ENCODE assay signal across 20 cellular contexts in genomic region chr5:111384220-111384619, GRCh38.
DNase-seq lines count a peak whose midpoint lies in the region; ATAC-seq and TF ChIP-seq lines count a peak whose summit lies in the region.
"Had no signal": no experiment of that assay in that cellular context is flagged by ENCODE, and none has a peak within 500 bp of the region (broad histone marks: within the 10 kb centered on the region; RNA-seq: fewer than 3 reads in every experiment).

No MANE protein-coding gene starts in this region.

- POLR2A ChIA-PET in MCF 10A (lab: Yijun Ruan, JAX), result no interaction called here

- H3K4me2 ChIP-seq in mammary epithelial cell (ENCODE audit: insufficient read depth, low read depth, low read length), result no peak overlapping the region

- no peak for TF ChIP-seq CTCF in MCF 10A (IDR thresholded peaks at IDR 0.05; ENCODE audit: unreplicated experiment)
- no peak for TF ChIP-seq CTCF in breast epithelium (IDR thresholded peaks at IDR 0.05)
- TF ChIP-seq CTCF in mammary epithelial cell (conservative IDR thresholded peaks at IDR 0.05 in 1 of 2, IDR thresholded peaks at IDR 0.05 in 1 of 2; ENCODE audit: extremely low read depth in 1 of 2, insufficient read depth in 1 of 2, low read depth in 1 of 2, low read length in 2 of 2), result no peak
- no peak for TF ChIP-seq CTCF in esophagus muscularis mucosa (IDR thresholded peaks at IDR 0.05)
- TF ChIP-seq CTCF in progenitor cell of endocrine pancreas (IDR thresholded peaks at IDR 0.05; ENCODE audit: unreplicated experiment), result no peak

- H3K27ac Mint-ChIP-seq in MCF 10A (ENCODE audit: low read depth, unreplicated experiment), result no peak overlapping the region
- H3K27ac Mint-ChIP-seq in progenitor cell of endocrine pancreas, result no peak overlapping the region
- H3K27ac Mint-ChIP-seq: activated CD4-positive, alpha-beta T cell treated with anti-CD3 and anti-CD28 coated beads for 36 hours; activated naive CD4-positive, alpha-beta T cell treated with anti-CD3 and anti-CD28 coated beads, Interleukin-2, amount 50 U/mL, for 24 hours; HFFc6 had no signal

- H3K27me3 ChIP-seq in breast epithelium, result no peaks in the 10 kb centered on the region
- no peaks in the 10 kb centered on the region for H3K27me3 ChIP-seq in mammary epithelial cell (ENCODE audit: insufficient read depth, low read length)
- no peaks in the 10 kb centered on the region for H3K27me3 ChIP-seq in esophagus muscularis mucosa
- H3K27me3 ChIP-seq: stomach, uterus had no signal

- H3K27ac ChIP-seq in breast epithelium, result no peak overlapping the region
- H3K27ac ChIP-seq in mammary epithelial cell (ENCODE audit: insufficient read depth, low read depth, low read length), result no peak overlapping the region
- no peak overlapping the region for H3K27ac ChIP-seq in esophagus muscularis mucosa (replicated peaks in 1 of 4)
- H3K27ac ChIP-seq: RWPE1, stomach, uterus had no signal

- no peaks in the 10 kb centered on the region for H4K20me1 ChIP-seq in mammary epithelial cell (ENCODE audit: insufficient read depth, low read length)

- dilution Hi-C loops in mammary epithelial cell (cut with HindIII; ENCODE audit: low sequenced_read_pairs), result no loop called here

- H3K4me3 Mint-ChIP-seq in MCF 10A (ENCODE audit: unreplicated experiment), result no peak overlapping the region
- H3K4me3 Mint-ChIP-seq in progenitor cell of endocrine pancreas (ENCODE audit: low read depth), result no peak overlapping the region
- H3K4me3 Mint-ChIP-seq: activated CD4-positive, alpha-beta T cell treated with anti-CD3 and anti-CD28 coated beads for 36 hours; activated naive CD4-positive, alpha-beta T cell treated with anti-CD3 and anti-CD28 coated beads, Interleukin-2, amount 50 U/mL, for 24 hours; HFFc6; neural crest cell had no signal

- no peaks in the 10 kb centered on the region for H3K79me2 ChIP-seq in mammary epithelial cell (ENCODE audit: insufficient read depth, low read length)

- no peak for TF ChIP-seq EP300 in esophagus muscularis mucosa (IDR thresholded peaks at IDR 0.05)

- H3K9me3 ChIP-seq in breast epithelium (no peaks in the 10 kb centered on the region), mammary epithelial cell (replicated peaks; ENCODE audit: insufficient read depth, low read length) (no peaks in the 10 kb centered on the region), esophagus muscularis mucosa (no peaks in the 10 kb centered on the region)
- H3K9me3 ChIP-seq: Caco-2, stomach, uterus had no signal

- no peak for TF ChIP-seq POLR2A in breast epithelium (IDR thresholded peaks at IDR 0.05)
- no peak for TF ChIP-seq POLR2A in esophagus muscularis mucosa (IDR thresholded peaks at IDR 0.05; ENCODE audit: low read depth)

- CTCF ChIA-PET in MCF 10A (lab: Yijun Ruan, JAX), result no interaction called here
- CTCF ChIA-PET in mammary epithelial cell (lab: Charles Lee; ENCODE audit: low non-redundant PET), result no interaction called here

- BruUV-seq in MCF 10A (replicated peaks; lab: Mats Ljungman, UMichigan), result no TSS peak
- no TSS peak for BruUV-seq in mammary epithelial cell (replicated peaks; lab: Mats Ljungman, UMichigan)

- no peak for ATAC-seq in GM18520 (IDR thresholded peaks at IDR 0.05; ENCODE audit: unreplicated experiment)
- ATAC-seq: activated CD4-positive, alpha-beta T cell treated with anti-CD3 and anti-CD28 coated beads for 36 hours had no signal

- no peaks in the 10 kb centered on the region for H3K36me3 Mint-ChIP-seq in MCF 10A (ENCODE audit: insufficient read depth, unreplicated experiment)
- H3K36me3 Mint-ChIP-seq in progenitor cell of endocrine pancreas (ENCODE audit: insufficient read depth), result no peaks in the 10 kb centered on the region

- no peak overlapping the region for H3K9ac ChIP-seq in mammary epithelial cell (ENCODE audit: insufficient read depth, low read length)

- H3K4me1 ChIP-seq in breast epithelium (no peaks in the 10 kb centered on the region), mammary epithelial cell (ENCODE audit: insufficient read depth, low read length) (peaks cover 32% of the 10 kb centered on the region), esophagus muscularis mucosa (no peaks in the 10 kb centered on the region)
- H3K4me1 ChIP-seq: Caco-2, stomach, uterus had no signal

- H3K4me3 ChIP-seq in breast epithelium (no peak overlapping the region), mammary epithelial cell (replicated peaks in 1 of 3; ENCODE audit: insufficient read depth in 1 of 3, low read depth in 2 of 3, low read length in 3 of 3) (no peak overlapping the region), esophagus muscularis mucosa (no peak overlapping the region)
- H3K4me3 ChIP-seq: stomach, uterus had no signal

- in situ Hi-C loops in mammary epithelial cell (cut with MboI; ENCODE audit: low sequenced_read_pairs in 2 of 2), result no loop called here

- H2AFZ ChIP-seq in mammary epithelial cell (ENCODE audit: low read depth, low read length), result peak overlapping the region; percentile 18

- WGBS in mammary epithelial cell (ENCODE audit: low coverage, missing lambda C conversion rate), result 7% methylated on average over 3 of the region's 3 CpGs
- 17% methylated on average over 3 of the region's 3 CpGs for WGBS in esophagus muscularis mucosa

- no peaks in the 10 kb centered on the region for H3K36me3 ChIP-seq in breast epithelium
- no peaks in the 10 kb centered on the region for H3K36me3 ChIP-seq in mammary epithelial cell (ENCODE audit: insufficient read depth, low read length)
- no peaks in the 10 kb centered on the region for H3K36me3 ChIP-seq in esophagus muscularis mucosa
- H3K36me3 ChIP-seq: stomach, uterus had no signal

- H3K4me1 Mint-ChIP-seq in MCF 10A (ENCODE audit: insufficient read depth, unreplicated experiment) (no peaks in the 10 kb centered on the region), progenitor cell of endocrine pancreas (ENCODE audit: low read depth) (peaks cover 6% of the 10 kb centered on the region)

- intact Hi-C loops in MCF 10A (cut with micrococcal nuclease) (no loop called here), breast epithelium (cut with DNase I; ENCODE audit: low total_unique reads) (no loop called here), mammary epithelial cell (cut with micrococcal nuclease) (no loop called here), esophagus muscularis mucosa (cut with DNase I) (no loop called here)

- H3K9me3 Mint-ChIP-seq in MCF 10A (ENCODE audit: unreplicated experiment) (no peaks in the 10 kb centered on the region), progenitor cell of endocrine pancreas (ENCODE audit: low read depth) (no peaks in the 10 kb centered on the region)
- H3K9me3 Mint-ChIP-seq: activated naive CD4-positive, alpha-beta T cell treated with anti-CD3 and anti-CD28 coated beads, Interleukin-2, amount 50 U/mL, for 24 hours; HFFc6; neural crest cell had no signal

- DNase-seq in MCF 10A (ENCODE audit: unreplicated experiment) (peak; percentile 42), breast epithelium (ENCODE audit: low spot score in 2 of 2) (no peak), mammary epithelial cell (peak; percentile 41), GM19238 (ENCODE audit: insufficient read length, low spot score) (no peak), esophagus muscularis mucosa (ENCODE audit: extremely low spot score) (no peak), progenitor cell of endocrine pancreas (ENCODE audit: low spot score, unreplicated experiment) (no peak)
- DNase-seq: activated CD4-positive, alpha-beta T cell treated with anti-CD3 and anti-CD28 coated beads for 36 hours; Caco-2; central memory CD4-positive, alpha-beta T cell; glutamatergic neuron; HFFc6; NCI-H1694; NCI-H526; stomach; uterus had no signal

- H3K27me3 Mint-ChIP-seq in MCF 10A (ENCODE audit: insufficient read depth, unreplicated experiment), result no peaks in the 10 kb centered on the region
- H3K27me3 Mint-ChIP-seq in progenitor cell of endocrine pancreas, result peaks cover 5% of the 10 kb centered on the region
- H3K27me3 Mint-ChIP-seq: activated CD4-positive, alpha-beta T cell treated with anti-CD3 and anti-CD28 coated beads for 36 hours; activated naive CD4-positive, alpha-beta T cell treated with anti-CD3 and anti-CD28 coated beads, Interleukin-2, amount 50 U/mL, for 24 hours had no signal

TF ChIP-seq in PFSK-1, 5 proteins besides CTCF, POLR2A, EP300 and RAD21:
- TF ChIP-seq REST (IDR thresholded peaks at IDR 0.05; ENCODE audit: insufficient read depth in 1 of 2, low read depth in 2 of 2, low read length in 2 of 2), result peak; percentile 41 to 79; a peak in 2 of 4 replicates
- TF ChIP-seq SIN3A (IDR thresholded peaks at IDR 0.05; ENCODE audit: borderline replicate concordance, insufficient read depth, low read length), result no peak

Comparison
In these comparisons a context has a peak if more than half of its experiments do, and no peak if none do; other contexts are left out.
1. DNase-seq: peak in MCF 10A (single experiment) and mammary epithelial cell (single experiment); none in breast epithelium (0 of 2), GM19238 (single experiment), esophagus muscularis mucosa (single experiment) and progenitor cell of endocrine pancreas (single experiment).